In genomic region chr14:39017096-39018016, GRCh38 we compare ENCODE assay signal across 1 cellular context.
TF ChIP-seq lines count a peak whose summit lies in the region.

No MANE protein-coding gene starts in this region.

TF ChIP-seq in HepG2, 621 proteins besides CTCF, POLR2A, EP300 and RAD21 (continued from another document and continues in another):
- TF ChIP-seq BCL3 (CRISPR knock-in tag; IDR thresholded peaks at IDR 0.05) (peak; percentile 93; the same call in 1 of the 2 replicates), ZFX (CRISPR knock-in tag; IDR thresholded peaks at IDR 0.05; ENCODE audit: low read depth) (peak; percentile 56), TFAP4 (IDR thresholded peaks at IDR 0.05; ENCODE audit: borderline replicate concordance, low read depth) (peak; percentile 36; the same call in 1 of the 2 replicates), SP4 (CRISPR knock-in tag; IDR thresholded peaks at IDR 0.05) (0 out of 2 replicates have a peak, but pooled peaks have one; percentile 55), CC2D1A (CRISPR knock-in tag; IDR thresholded peaks at IDR 0.05) (peak; percentile 95), ARID5B (CRISPR knock-in tag; IDR thresholded peaks at IDR 0.05) (peak; percentile 95), RXRA (CRISPR knock-in tag; IDR thresholded peaks at IDR 0.05) (peak; percentile 80), MYPOP (CRISPR knock-in tag; IDR thresholded peaks at IDR 0.05) (0 out of 2 replicates have a peak, but pooled peaks have one; percentile 45), FOXJ3 (CRISPR knock-in tag; IDR thresholded peaks at IDR 0.05; ENCODE audit: borderline replicate concordance) (peak; percentile 83), HDAC2 (CRISPR knock-in tag; IDR thresholded peaks at IDR 0.05) (peak; percentile 72), ZNF205 (CRISPR knock-in tag; IDR thresholded peaks at IDR 0.05) (peak; percentile 43; the same call in 1 of the 2 replicates), ZIK1 (CRISPR knock-in tag; IDR thresholded peaks at IDR 0.05; ENCODE audit: borderline replicate concordance, low read depth) (peak; percentile 57; the same call in 1 of the 2 replicates), HINFP (CRISPR knock-in tag; IDR thresholded peaks at IDR 0.05; ENCODE audit: low read depth) (peak; percentile 55; the same call in 1 of the 2 replicates), KDM3A (CRISPR knock-in tag; IDR thresholded peaks at IDR 0.05; ENCODE audit: low read depth) (peak; percentile 91; the same call in 1 of the 2 replicates), ZNF607 (CRISPR knock-in tag; IDR thresholded peaks at IDR 0.05; ENCODE audit: borderline replicate concordance) (peak; percentile 76; the same call in 1 of the 2 replicates), SRY (CRISPR knock-in tag; IDR thresholded peaks at IDR 0.05) (peak; percentile 39; the same call in 1 of the 2 replicates), ZBTB33 (CRISPR knock-in tag; IDR thresholded peaks at IDR 0.05) (peak; percentile 97), ZBTB26 (CRISPR knock-in tag; IDR thresholded peaks at IDR 0.05; ENCODE audit: borderline replicate concordance) (peak; percentile 15; the same call in 1 of the 2 replicates), ZNF724P (CRISPR knock-in tag; IDR thresholded peaks at IDR 0.05; ENCODE audit: borderline replicate concordance) (peak; percentile 66; the same call in 1 of the 2 replicates), FOXP4 (CRISPR knock-in tag; IDR thresholded peaks at IDR 0.05) (peak; percentile 88), ZNF556 (CRISPR knock-in tag; IDR thresholded peaks at IDR 0.05; ENCODE audit: borderline replicate concordance) (0 out of 2 replicates have a peak, but pooled peaks have one; percentile 56), FOXK2 (IDR thresholded peaks at IDR 0.05) (peak; percentile 55; the same call in 1 of the 2 replicates), SALL2 (CRISPR knock-in tag; IDR thresholded peaks at IDR 0.05) (peak; percentile 50; the same call in 1 of the 2 replicates), ZBTB34 (CRISPR knock-in tag; IDR thresholded peaks at IDR 0.05) (0 out of 2 replicates have a peak, but pooled peaks have one; percentile 58), ZNF598 (CRISPR knock-in tag; IDR thresholded peaks at IDR 0.05; ENCODE audit: borderline replicate concordance) (peak; percentile 70; the same call in 1 of the 2 replicates), HIC2 (CRISPR knock-in tag; IDR thresholded peaks at IDR 0.05; ENCODE audit: low read depth) (peak; percentile 51), FOXC1 (CRISPR knock-in tag; IDR thresholded peaks at IDR 0.05; ENCODE audit: borderline replicate concordance) (peak; percentile 67), ZNF350 (CRISPR knock-in tag; IDR thresholded peaks at IDR 0.05; ENCODE audit: borderline replicate concordance, low read depth) (peak; percentile 92), CBFB (CRISPR knock-in tag; IDR thresholded peaks at IDR 0.05) (peak; percentile 29; the same call in 1 of the 2 replicates)
